ENCODE assay signal across 20 cellular contexts in genomic region chr10:128045833-128046120, GRCh38.
DNase-seq lines count a peak whose midpoint lies in the region; ATAC-seq and TF ChIP-seq lines count a peak whose summit lies in the region.
"Had no signal": no experiment of that assay in that cellular context is flagged by ENCODE, and none has a peak within 500 bp of the region (broad histone marks: within the 10 kb centered on the region; RNA-seq: fewer than 3 reads in every experiment).

No MANE protein-coding gene starts in this region.

- H3K9me3 Mint-ChIP-seq in activated B cell treated with CpG ODN at 0.5 μM for 24 hours, result no peaks in the 10 kb centered on the region
- no peaks in the 10 kb centered on the region for H3K9me3 Mint-ChIP-seq in endothelial cell (ENCODE audit: unreplicated experiment)
- H3K9me3 Mint-ChIP-seq in stimulated activated naive CD8-positive, alpha-beta T cell treated with anti-CD3 and anti-CD28 coated beads, Interleukin-15, amount 100 ng/mL, for 72 hours, result no peaks in the 10 kb centered on the region
- H3K9me3 Mint-ChIP-seq: nephron progenitor cell had no signal

- peaks cover 53% of the 10 kb centered on the region for H3K4me1 Mint-ChIP-seq in activated B cell treated with CpG ODN at 0.5 μM for 24 hours
- H3K4me1 Mint-ChIP-seq in endothelial cell (ENCODE audit: unreplicated experiment), result peaks cover 44% of the 10 kb centered on the region
- peaks cover 62% of the 10 kb centered on the region for H3K4me1 Mint-ChIP-seq in stimulated activated naive CD8-positive, alpha-beta T cell treated with anti-CD3 and anti-CD28 coated beads, Interleukin-15, amount 100 ng/mL, for 72 hours

- CTCF ChIA-PET in activated B cell treated with CpG ODN at 0.5 μM for 24 hours (lab: Charles Lee), result no interaction called here

- H3K27ac Mint-ChIP-seq in activated B cell treated with CpG ODN at 0.5 μM for 24 hours, result no peak overlapping the region
- peak overlapping the region; percentile 72 for H3K27ac Mint-ChIP-seq in endothelial cell (ENCODE audit: unreplicated experiment)
- H3K27ac Mint-ChIP-seq in stimulated activated naive CD8-positive, alpha-beta T cell treated with anti-CD3 and anti-CD28 coated beads, Interleukin-15, amount 100 ng/mL, for 72 hours, result peak overlapping the region; percentile 91 to 92
- H3K27ac Mint-ChIP-seq: nephron progenitor cell had no signal

- no peak for TF ChIP-seq CTCF in right atrium auricular region (IDR thresholded peaks at IDR 0.05)
- TF ChIP-seq CTCF in activated B cell treated with CpG ODN at 0.5 μM for 24 hours (IDR thresholded peaks at IDR 0.05), result no peak
- no peak for TF ChIP-seq CTCF in endothelial cell (IDR thresholded peaks at IDR 0.05; ENCODE audit: unreplicated experiment)

- H3K4me3 Mint-ChIP-seq in activated B cell treated with CpG ODN at 0.5 μM for 24 hours (peak overlapping the region; percentile 35), endothelial cell (ENCODE audit: unreplicated experiment) (no peak overlapping the region)
- H3K4me3 Mint-ChIP-seq in stimulated activated naive CD8-positive, alpha-beta T cell treated with anti-CD3 and anti-CD28 coated beads, Interleukin-15, amount 100 ng/mL, for 72 hours, result peak overlapping the region; percentile 90 to 98
- H3K4me3 Mint-ChIP-seq: nephron progenitor cell had no signal

- no peaks in the 10 kb centered on the region for H3K27me3 ChIP-seq in right atrium auricular region
- H3K27me3 ChIP-seq: colonic mucosa, right lobe of liver had no signal

- H3K27ac ChIP-seq in right atrium auricular region, result no peak overlapping the region
- H3K27ac ChIP-seq: colonic mucosa, right lobe of liver, WERI-Rb-1 had no signal

- POLR2A ChIA-PET in activated B cell treated with CpG ODN at 0.5 μM for 24 hours (lab: Charles Lee), result interaction anchor here (8.2 kb wide), 1 partner anchor 18 kb away, joined by 162 read pairs; no protein-coding TSS in a partner anchor

- H3K9me3 ChIP-seq in right atrium auricular region, result no peaks in the 10 kb centered on the region
- H3K9me3 ChIP-seq: colonic mucosa, HAP-1, right lobe of liver had no signal

- peaks cover 7% of the 10 kb centered on the region for H3K36me3 ChIP-seq in right atrium auricular region
- H3K36me3 ChIP-seq: colonic mucosa, HAP-1, right lobe of liver, WERI-Rb-1 had no signal

- intact Hi-C loops in Right ventricle myocardium inferior (cut with DNase I) (no loop called here), activated B cell treated with CpG ODN at 0.5 μM for 24 hours (cut with micrococcal nuclease) (no loop called here)

- ATAC-seq in Right ventricle myocardium inferior (no peak), activated B cell treated with CpG ODN at 0.5 μM for 24 hours (ENCODE audit: low read depth) (no peak), HG02610 (IDR thresholded peaks at IDR 0.05; ENCODE audit: unreplicated experiment) (no peak)
- no peak for ATAC-seq in stimulated activated naive CD8-positive, alpha-beta T cell treated with anti-CD3 and anti-CD28 coated beads, Interleukin-15, amount 100 ng/mL, for 72 hours
- ATAC-seq: left ventricle myocardium superior, right lobe of liver had no signal

- H3K36me3 Mint-ChIP-seq in activated B cell treated with CpG ODN at 0.5 μM for 24 hours (ENCODE audit: low read depth) (peaks cover 15% of the 10 kb centered on the region), endothelial cell (ENCODE audit: low read depth, unreplicated experiment) (peaks cover 36% of the 10 kb centered on the region)

- peaks cover 0 to 49% of the 10 kb centered on the region in 2 donors for H3K4me1 ChIP-seq in right atrium auricular region
- H3K4me1 ChIP-seq: HAP-1, right lobe of liver had no signal

- no peaks in the 10 kb centered on the region for H3K27me3 Mint-ChIP-seq in activated B cell treated with CpG ODN at 0.5 μM for 24 hours
- peaks cover 16% of the 10 kb centered on the region for H3K27me3 Mint-ChIP-seq in endothelial cell (ENCODE audit: unreplicated experiment)
- H3K27me3 Mint-ChIP-seq in stimulated activated naive CD8-positive, alpha-beta T cell treated with anti-CD3 and anti-CD28 coated beads, Interleukin-15, amount 100 ng/mL, for 72 hours, result no peaks in the 10 kb centered on the region

- H3K4me3 ChIP-seq in right atrium auricular region, result no peak overlapping the region
- H3K4me3 ChIP-seq: colonic mucosa, HAP-1, right lobe of liver had no signal

- DNase-seq in Right ventricle myocardium inferior (ENCODE audit: missing footprints) (peak; percentile 45), right atrium auricular region (ENCODE audit: low spot score) (no peak), activated B cell treated with CpG ODN at 0.5 μM for 24 hours (no peak), endothelial cell (ENCODE audit: low spot score) (no peak), islet precursor cell (no peak)
- no peak for DNase-seq in stimulated activated naive CD8-positive, alpha-beta T cell treated with anti-CD3 and anti-CD28 coated beads, Interleukin-15, amount 100 ng/mL, for 72 hours
- DNase-seq: colonic mucosa; DMS53; GDM1; left ventricle myocardium superior; midbrain; NCI-H146; NCI-H524; nephron progenitor cell; NK-92 treated with Interleukin-12 subunit alpha and Interleukin-12 subunit beta, amount 100 ng/mL, for 24 hours; trophoblast cell; WERI-Rb-1 had no signal
